In the genomic region with DNA sequence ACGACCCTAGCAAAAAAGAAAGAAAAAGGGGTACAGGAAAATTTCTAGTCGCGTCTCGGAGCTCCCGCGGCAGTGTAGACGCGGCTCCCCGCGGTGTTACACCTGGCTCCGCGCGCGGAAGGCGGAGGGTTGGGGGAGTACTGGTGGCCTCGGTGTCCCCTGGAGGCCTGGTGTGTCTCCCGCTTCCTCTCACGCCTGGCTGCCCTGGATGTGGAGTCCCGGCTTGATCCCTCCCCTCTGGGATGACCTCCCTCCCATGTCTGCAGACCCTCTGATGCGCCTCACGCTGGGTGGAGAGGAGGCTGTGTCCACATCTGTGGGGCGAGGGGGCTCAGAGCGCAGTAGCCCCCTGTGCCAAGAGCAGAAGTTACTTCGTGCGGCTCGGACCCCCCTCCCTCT, we compare ENCODE assay signal across 9 cellular contexts. TPM values are rescaled to one million over a fixed set of nuclear protein-coding genes. Genes with fewer than 3 reads are reported as not detected.
A peak's percentile ranks its signal among the peaks of the same experiment; 100 is the strongest.
DNase-seq lines count a peak whose midpoint lies in the region; ATAC-seq and TF ChIP-seq lines count a peak whose summit lies in the region.
"Had no signal": no experiment of that assay in that cellular context is flagged by ENCODE, and none has a peak within 500 bp of the region (broad histone marks: within the 10 kb centered on the region; RNA-seq: fewer than 3 reads in every experiment).

No MANE protein-coding gene starts in this region.

- peaks cover 24% of the 10 kb centered on the region for H3K4me1 ChIP-seq in lower lobe of right lung
- H3K4me1 ChIP-seq in thoracic aorta (ENCODE audit: control insufficient read depth in 1 of 2, low read depth in 2 of 2): peaks cover 8 to 15% of the 10 kb centered on the region in 2 donors

- peaks cover 13% of the 10 kb centered on the region for H3K36me3 Mint-ChIP-seq in activated T-helper 17 cell treated with anti-CD3 and anti-CD28 coated beads, Interleukin-2, amount 50 U/mL, for 72 hours (ENCODE audit: low read depth)

- peak; percentile 31 for ATAC-seq in activated T-helper 17 cell treated with anti-CD3 and anti-CD28 coated beads, Interleukin-2, amount 50 U/mL, for 72 hours (replicated peaks)
- ATAC-seq in lower lobe of right lung: peak; percentile 16 to 19
- ATAC-seq in thoracic aorta (ENCODE audit: insufficient number of reproducible peaks, low FRiP score, low read depth): no peak
- no peak for ATAC-seq in GM18870 (IDR thresholded peaks at IDR 0.05; ENCODE audit: unreplicated experiment)
- ATAC-seq in GM21526 (IDR thresholded peaks at IDR 0.05; ENCODE audit: low FRiP score, unreplicated experiment): no peak

- H3K4me3 Mint-ChIP-seq in activated T-helper 17 cell treated with anti-CD3 and anti-CD28 coated beads, Interleukin-2, amount 50 U/mL, for 72 hours: peak overlapping the region; percentile 79

- peak in 4 of 6 experiments; percentile 7 to 34 (median 18) for DNase-seq in stimulated activated naive CD4-positive, alpha-beta T cell (lab: John Stamatoyannopoulos, UW)
- DNase-seq in stimulated activated naive CD4-positive, alpha-beta T cell treated with Interleukin-2 at 50 U/mL for 16 hours (lab: John Stamatoyannopoulos, UW): no peak
- DNase-seq in lower lobe of right lung (no peak), thoracic aorta (ENCODE audit: low spot score) (no peak), pons (ENCODE audit: low spot score) (no peak)

- H3K27ac ChIP-seq in lower lobe of right lung (no peak overlapping the region), thoracic aorta (no peak overlapping the region)
- H3K27ac ChIP-seq: ovary had no signal

- intact Hi-C loops in lower lobe of right lung (cut with DNase I): no loop called here

- no peaks in the 10 kb centered on the region for H3K27me3 Mint-ChIP-seq in activated T-helper 17 cell treated with anti-CD3 and anti-CD28 coated beads, Interleukin-2, amount 50 U/mL, for 72 hours

- no peaks in the 10 kb centered on the region for H3K9me3 Mint-ChIP-seq in activated T-helper 17 cell treated with anti-CD3 and anti-CD28 coated beads, Interleukin-2, amount 50 U/mL, for 72 hours

- peak overlapping the region; percentile 62 for H3K27ac Mint-ChIP-seq in activated T-helper 17 cell treated with anti-CD3 and anti-CD28 coated beads, Interleukin-2, amount 50 U/mL, for 72 hours

- H3K4me3 ChIP-seq in lower lobe of right lung: peak overlapping the region; percentile 53
- peak overlapping the region; percentile 74 for H3K4me3 ChIP-seq in thoracic aorta

- peaks cover 13% of the 10 kb centered on the region for H3K4me1 Mint-ChIP-seq in activated T-helper 17 cell treated with anti-CD3 and anti-CD28 coated beads, Interleukin-2, amount 50 U/mL, for 72 hours

- H3K27me3 ChIP-seq in lower lobe of right lung (ENCODE audit: low read depth): peaks cover 54% of the 10 kb centered on the region
- H3K27me3 ChIP-seq in thoracic aorta (replicated peaks; ENCODE audit: insufficient read depth): no peaks in the 10 kb centered on the region
- H3K27me3 ChIP-seq: ovary had no signal

- H3K36me3 ChIP-seq in lower lobe of right lung: no peaks in the 10 kb centered on the region
- H3K36me3 ChIP-seq in thoracic aorta: no peaks in the 10 kb centered on the region
- H3K36me3 ChIP-seq: ovary had no signal

- H3K9me3 ChIP-seq in lower lobe of right lung (peaks cover 6% of the 10 kb centered on the region), thoracic aorta (no peaks in the 10 kb centered on the region)
- H3K9me3 ChIP-seq: ovary had no signal

- TF ChIP-seq CTCF in lower lobe of right lung (IDR thresholded peaks at IDR 0.05) (no peak), thoracic aorta (IDR thresholded peaks at IDR 0.05) (no peak)

RNA-seq across cellular contexts. Expression of a gene that starts 1.2 kb away (rescaled TPM):
- 10 to 100 TPM; 33.1 to 43.8 TPM for total RNA-seq in activated T-helper 17 cell treated with anti-CD3 and anti-CD28 coated beads, Interleukin-2, amount 50 U/mL, for 72 hours
- total RNA-seq in lower lobe of right lung (0.47 TPM), thoracic aorta (1 to 10 TPM; 4.5 to 7.3 TPM)

Comparison
In these comparisons a context has a peak if more than half of its experiments do, and no peak if none do; other contexts are left out.
1. DNase-seq: peak in stimulated activated naive CD4-positive, alpha-beta T cell (4 of 6); none in stimulated activated naive CD4-positive, alpha-beta T cell treated with Interleukin-2 at 50 U/mL for 16 hours (single experiment), lower lobe of right lung (single experiment), thoracic aorta (single experiment) and pons (single experiment).
2. ATAC-seq: peak in activated T-helper 17 cell treated with anti-CD3 and anti-CD28 coated beads, Interleukin-2, amount 50 U/mL, for 72 hours (single experiment) and lower lobe of right lung (2 of 2); none in thoracic aorta (single experiment), GM18870 (single experiment) and GM21526 (single experiment).
3. RNA of a gene that starts 1.2 kb away (total RNA-seq): 33.1 to 43.8 TPM in activated T-helper 17 cell treated with anti-CD3 and anti-CD28 coated beads, Interleukin-2, amount 50 U/mL, for 72 hours; 4.5 to 7.3 TPM in thoracic aorta and 0.47 TPM in lower lobe of right lung (single experiment); every median in the first group is over 4 times any median in the second.